Comparison of ENCODE assay signal across 24 cellular contexts in the genomic region with DNA sequence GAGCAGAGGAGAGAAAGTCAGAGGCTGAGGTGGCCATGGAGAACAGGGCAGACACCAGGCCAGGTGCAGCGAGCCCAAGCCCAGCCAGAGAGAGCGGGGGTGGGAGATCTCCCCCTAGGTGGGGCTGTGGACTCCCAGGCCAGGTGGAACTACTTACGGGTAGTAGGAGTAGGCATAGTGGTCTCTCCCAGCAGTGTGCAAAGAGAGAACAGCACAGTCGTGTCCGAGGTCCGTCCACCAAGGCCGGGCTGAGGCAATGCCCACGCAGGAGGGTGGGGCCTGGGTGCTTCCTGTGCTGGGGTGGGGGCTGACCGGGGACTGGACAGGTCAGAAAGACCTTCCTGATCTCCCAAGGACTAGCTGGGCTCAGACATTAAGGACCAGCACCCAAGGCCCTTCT.
"Had no signal": no experiment of that assay in that cellular context is flagged by ENCODE, and none has a peak within 500 bp of the region (broad histone marks: within the 10 kb centered on the region; RNA-seq: fewer than 3 reads in every experiment).

No MANE protein-coding gene starts in this region.

- H3K4me3 Mint-ChIP-seq: activated CD4-positive, alpha-beta T cell treated with anti-CD3 and anti-CD28 coated beads, Interleukin-2, amount 10 ng/mL, durations not matched to agents 7 days and 5 days; activated naive CD4-positive, alpha-beta T cell treated with anti-CD3 and anti-CD28 coated beads, Interleukin-2, amount 50 U/mL, for 24 hours; naive thymus-derived CD4-positive, alpha-beta T cell; stimulated activated memory B cell treated with anti-CD40 and anti-IgM and Interleukin-4, amounts not matched to agents 10 μg/mL and 1 μg/mL and 100 μg/mL, for 72 hours had no signal

- H3K9me3 ChIP-seq: neutrophil, pancreas, SK-N-SH, uterus had no signal

- H3K27me3 ChIP-seq: neutrophil, pancreas, tibial nerve, uterus had no signal

- H3K27ac Mint-ChIP-seq: activated CD4-positive, alpha-beta T cell treated with anti-CD3 and anti-CD28 coated beads, Interleukin-2, amount 10 ng/mL, durations not matched to agents 7 days and 5 days; activated naive CD4-positive, alpha-beta T cell treated with anti-CD3 and anti-CD28 coated beads, Interleukin-2, amount 50 U/mL, for 24 hours; naive thymus-derived CD4-positive, alpha-beta T cell; stimulated activated memory B cell treated with anti-CD40 and anti-IgM and Interleukin-4, amounts not matched to agents 10 μg/mL and 1 μg/mL and 100 μg/mL, for 72 hours had no signal

- H3K4me1 Mint-ChIP-seq: activated CD4-positive, alpha-beta T cell treated with anti-CD3 and anti-CD28 coated beads, Interleukin-2, amount 10 ng/mL, durations not matched to agents 7 days and 5 days; activated naive CD4-positive, alpha-beta T cell treated with anti-CD3 and anti-CD28 coated beads, Interleukin-2, amount 50 U/mL, for 24 hours; stimulated activated memory B cell treated with anti-CD40 and anti-IgM and Interleukin-4, amounts not matched to agents 10 μg/mL and 1 μg/mL and 100 μg/mL, for 72 hours had no signal

- H3K27ac ChIP-seq: dorsolateral prefrontal cortex, heart right ventricle, left lung, neutrophil, pancreas, skin epidermis, stomach, suprapubic skin, tibial nerve, uterus, VCaP had no signal

- ATAC-seq: heart right ventricle; left lung; naive thymus-derived CD4-positive, alpha-beta T cell; pancreas; right cardiac atrium had no signal

- H3K4me1 ChIP-seq: left lung, pancreas, tibial nerve, uterus had no signal

- H3K36me3 ChIP-seq: heart right ventricle, left lung, neutrophil, pancreas, stomach, suprapubic skin, tibial nerve, uterus had no signal

- H3K36me3 Mint-ChIP-seq: activated naive CD4-positive, alpha-beta T cell treated with anti-CD3 and anti-CD28 coated beads, Interleukin-2, amount 50 U/mL, for 24 hours; brain; stimulated activated memory B cell treated with anti-CD40 and anti-IgM and Interleukin-4, amounts not matched to agents 10 μg/mL and 1 μg/mL and 100 μg/mL, for 72 hours had no signal

- H3K9me3 Mint-ChIP-seq: activated CD4-positive, alpha-beta T cell treated with anti-CD3 and anti-CD28 coated beads, Interleukin-2, amount 10 ng/mL, durations not matched to agents 7 days and 5 days; activated naive CD4-positive, alpha-beta T cell treated with anti-CD3 and anti-CD28 coated beads, Interleukin-2, amount 50 U/mL, for 24 hours; stimulated activated memory B cell treated with anti-CD40 and anti-IgM and Interleukin-4, amounts not matched to agents 10 μg/mL and 1 μg/mL and 100 μg/mL, for 72 hours had no signal

- H3K4me3 ChIP-seq: dorsolateral prefrontal cortex, heart right ventricle, left lung, lung, pancreas, skin epidermis, stomach, suprapubic skin, tibial nerve, uterus had no signal

- DNase-seq: activated CD4-positive, alpha-beta T cell treated with anti-CD3 and anti-CD28 coated beads, Interleukin-2, amount 10 ng/mL, durations not matched to agents 7 days and 5 days; activated CD4-positive, CD25-positive, alpha-beta regulatory T cell treated with anti-CD3 and anti-CD28 coated beads, Interleukin-2, amount 50 U/mL, for 72 hours; activated gamma-delta T cell treated with Interleukin-2 at 50 U/mL for 16 hours; caudate nucleus; dorsolateral prefrontal cortex; heart right ventricle; kidney; naive thymus-derived CD4-positive, alpha-beta T cell; pancreas; right cardiac atrium; SK-N-SH; stimulated activated CD4-positive, alpha-beta T cell treated with anti-CD3 and anti-CD28 coated beads, Interleukin-2, amount 100 ng/mL, for 24 hours; uterus had no signal
